33 cellular contexts compared by ENCODE assay signal in genomic region chr17:39942076-39942475, GRCh38. TPM values are rescaled to one million over a fixed set of nuclear protein-coding genes. Genes with fewer than 3 reads are reported as not detected.
"Had no signal": no experiment of that assay in that cellular context is flagged by ENCODE, and none has a peak within 500 bp of the region (broad histone marks: within the 10 kb centered on the region; RNA-seq: fewer than 3 reads in every experiment).

No MANE protein-coding gene starts in this region.

- FAIRE-seq: kidney, pancreas had no signal

- DNase-seq: cortex of kidney; dorsolateral prefrontal cortex; effector CD4-positive, alpha-beta T cell; foreskin fibroblast; gastrocnemius medialis; heart left ventricle; kidney; mesendoderm; midbrain; naive thymus-derived CD4-positive, alpha-beta T cell; nucleus accumbens; pancreas; stimulated activated CD4-positive, alpha-beta T cell treated with anti-CD3 and anti-CD28 coated beads, Interleukin-12 subunit alpha, Interleukin-12 subunit beta, amount 100 ng/mL, for 4 hours; stimulated activated CD4-positive, alpha-beta T cell treated with anti-CD3 and anti-CD28 coated beads, Interleukin-1b, Interleukin-23, amount 100 ng/mL, for 48 hours; stimulated activated CD4-positive, alpha-beta T cell treated with anti-CD3 and anti-CD28 coated beads, Interleukin-4, amount 100 ng/mL, for 1 hour; stimulated activated CD8-positive, alpha-beta memory T cell treated with anti-CD3 and anti-CD28 coated beads, Interleukin-4, amount 100 ng/mL, for 48 hours; stimulated activated naive CD4-positive, alpha-beta T cell; stimulated activated naive CD8-positive, alpha-beta T cell treated with anti-CD3 and anti-CD28 coated beads, Interleukin-15, amount 100 ng/mL, for 72 hours; transverse colon; upper lobe of right lung; uterus had no signal

- H3K9me3 Mint-ChIP-seq: naive thymus-derived CD4-positive, alpha-beta T cell; nephron; stimulated activated naive CD8-positive, alpha-beta T cell treated with anti-CD3 and anti-CD28 coated beads, Interleukin-15, amount 100 ng/mL, for 72 hours had no signal

- H3K27me3 Mint-ChIP-seq: naive thymus-derived CD4-positive, alpha-beta T cell had no signal

- H3K4me3 ChIP-seq: dorsolateral prefrontal cortex, gastrocnemius medialis, heart left ventricle, hepatocyte, left lung, pancreas, smooth muscle cell, suprapubic skin, transverse colon, upper lobe of right lung, uterus had no signal

- H3K27me3 ChIP-seq: dorsolateral prefrontal cortex, gastrocnemius medialis, heart left ventricle, hepatocyte, left lung, pancreas, transverse colon, upper lobe of right lung, uterus had no signal

- ATAC-seq: esophagus mucosa; gastrocnemius medialis; heart left ventricle; left lung; naive thymus-derived CD4-positive, alpha-beta T cell; pancreas; sciatic nerve; stimulated activated naive CD8-positive, alpha-beta T cell treated with anti-CD3 and anti-CD28 coated beads, Interleukin-15, amount 100 ng/mL, for 72 hours; upper lobe of right lung had no signal

- H3K27ac Mint-ChIP-seq: stimulated activated naive CD8-positive, alpha-beta T cell treated with anti-CD3 and anti-CD28 coated beads, Interleukin-15, amount 100 ng/mL, for 72 hours had no signal

- H3K4me3 Mint-ChIP-seq: nephron; stimulated activated naive CD8-positive, alpha-beta T cell treated with anti-CD3 and anti-CD28 coated beads, Interleukin-15, amount 100 ng/mL, for 72 hours had no signal

- H3K36me3 ChIP-seq: gastrocnemius medialis, heart left ventricle, left lung, pancreas, suprapubic skin, transverse colon, upper lobe of right lung, uterus had no signal

RNA-seq across cellular contexts. Expression of gene LRRC3C, which starts 14.5 kb away (rescaled TPM):
- total RNA-seq: esophagus mucosa, gastrocnemius medialis, glomerular endothelial cell, heart left ventricle, kidney, left lung, lung microvascular endothelial cell, mucosa of gallbladder, pancreas, posterior vena cava, pulmonary artery endothelial cell, sciatic nerve, smooth muscle cell, transverse colon, upper lobe of right lung had no signal

RNA-seq across cellular contexts. Expression of gene GSDMA, which starts 20.7 kb away (rescaled TPM):
- total RNA-seq: glomerular endothelial cell, hepatocyte, lung microvascular endothelial cell, mucosa of gallbladder, pulmonary artery endothelial cell had no signal
